16 cellular contexts compared by ENCODE assay signal in genomic region chr2:230583593-230583992, GRCh38.
DNase-seq lines count a peak whose midpoint lies in the region; ATAC-seq and TF ChIP-seq lines count a peak whose summit lies in the region.
"Had no signal": no experiment of that assay in that cellular context is flagged by ENCODE, and none has a peak within 500 bp of the region (broad histone marks: within the 10 kb centered on the region; RNA-seq: fewer than 3 reads in every experiment).

No MANE protein-coding gene starts in this region.

- peak; percentile 35 for ATAC-seq in GM18498 (IDR thresholded peaks at IDR 0.05; ENCODE audit: unreplicated experiment)
- peak; percentile 31 for ATAC-seq in HG02870 (IDR thresholded peaks at IDR 0.05; ENCODE audit: unreplicated experiment)
- no peak for ATAC-seq in HG02938 (IDR thresholded peaks at IDR 0.05; ENCODE audit: unreplicated experiment)
- ATAC-seq: naive thymus-derived CD8-positive, alpha-beta T cell; Right ventricle myocardium inferior had no signal

- H3K27ac Mint-ChIP-seq in activated T-helper 2 cell treated with anti-CD3 and anti-CD28 coated beads, Interferon-gamma antibody, Interleukin-2, Interleukin-4, amounts not matched to agents 10 μg/mL and 5 μg/mL and 100 μg/mL, durations not matched to agents 14 hours and 24 hours and 36 hours = peak overlapping the region; percentile 75

- intact Hi-C loops in activated T-helper 2 cell treated with anti-CD3 and anti-CD28 coated beads, Interferon-gamma antibody, Interleukin-2, Interleukin-4, amounts not matched to agents 10 μg/mL and 5 μg/mL and 100 μg/mL, durations not matched to agents 14 hours and 24 hours and 36 hours (cut with micrococcal nuclease) = loop anchor here (1.0 to 10.0 kb wide), 7 partner anchors 15 to 321 kb away; no protein-coding TSS in a partner anchor

- peaks cover 22% of the 10 kb centered on the region for H3K36me3 Mint-ChIP-seq in activated T-helper 2 cell treated with anti-CD3 and anti-CD28 coated beads, Interferon-gamma antibody, Interleukin-2, Interleukin-4, amounts not matched to agents 10 μg/mL and 5 μg/mL and 100 μg/mL, durations not matched to agents 14 hours and 24 hours and 36 hours (ENCODE audit: low read depth)
- H3K36me3 Mint-ChIP-seq: naive thymus-derived CD8-positive, alpha-beta T cell had no signal

- H3K4me1 Mint-ChIP-seq in activated T-helper 2 cell treated with anti-CD3 and anti-CD28 coated beads, Interferon-gamma antibody, Interleukin-2, Interleukin-4, amounts not matched to agents 10 μg/mL and 5 μg/mL and 100 μg/mL, durations not matched to agents 14 hours and 24 hours and 36 hours (ENCODE audit: low read depth) = peaks cover 34% of the 10 kb centered on the region

- no peaks in the 10 kb centered on the region for H3K27me3 Mint-ChIP-seq in activated T-helper 2 cell treated with anti-CD3 and anti-CD28 coated beads, Interferon-gamma antibody, Interleukin-2, Interleukin-4, amounts not matched to agents 10 μg/mL and 5 μg/mL and 100 μg/mL, durations not matched to agents 14 hours and 24 hours and 36 hours (ENCODE audit: low read depth)
- H3K27me3 Mint-ChIP-seq: activated naive CD4-positive, alpha-beta T cell treated with anti-CD3 and anti-CD28 coated beads, Interleukin-2, amount 10 ng/mL, durations not matched to agents 7 days and 5 days had no signal

- no peak overlapping the region for H3K4me3 Mint-ChIP-seq in activated T-helper 2 cell treated with anti-CD3 and anti-CD28 coated beads, Interferon-gamma antibody, Interleukin-2, Interleukin-4, amounts not matched to agents 10 μg/mL and 5 μg/mL and 100 μg/mL, durations not matched to agents 14 hours and 24 hours and 36 hours (ENCODE audit: low read depth)
- H3K4me3 Mint-ChIP-seq: activated naive CD4-positive, alpha-beta T cell treated with anti-CD3 and anti-CD28 coated beads, Interleukin-2, amount 10 ng/mL, durations not matched to agents 7 days and 5 days had no signal

- peaks cover 30% of the 10 kb centered on the region for H3K9me3 Mint-ChIP-seq in activated T-helper 2 cell treated with anti-CD3 and anti-CD28 coated beads, Interferon-gamma antibody, Interleukin-2, Interleukin-4, amounts not matched to agents 10 μg/mL and 5 μg/mL and 100 μg/mL, durations not matched to agents 14 hours and 24 hours and 36 hours

- no peak for TF ChIP-seq CTCF in GM10266 (IDR thresholded peaks at IDR 0.05; ENCODE audit: control insufficient read depth, insufficient read depth, low read depth, missing control alignments)

- DNase-seq in GM10266 (ENCODE audit: extremely low spot score) (peak; percentile 32), NAMALWA (ENCODE audit: low spot score) (no peak), NCI-H510A (lab: John Stamatoyannopoulos, UW) (no peak)
- no peak for DNase-seq in activated T-helper 2 cell treated with anti-CD3 and anti-CD28 coated beads, Interferon-gamma antibody, Interleukin-2, Interleukin-4, amounts not matched to agents 10 μg/mL and 5 μg/mL and 100 μg/mL, durations not matched to agents 14 hours and 24 hours and 36 hours (ENCODE audit: low spot score)
- DNase-seq: activated naive CD4-positive, alpha-beta T cell treated with anti-CD3 and anti-CD28 coated beads, Interleukin-2, amount 10 ng/mL, durations not matched to agents 7 days and 5 days; cortex of kidney; GOT3; hypothalamus; kidney; naive thymus-derived CD8-positive, alpha-beta T cell; NCI-H187 treated with DMSO at 0.1 percent for 48 hours; NCI-H345 had no signal
